17 cellular contexts compared by ENCODE assay signal in genomic region chr6:8029243-8029870, GRCh38. TPM values are rescaled to one million over a fixed set of nuclear protein-coding genes. Genes with fewer than 3 reads are reported as not detected.
A peak's percentile ranks its signal among the peaks of the same experiment; 100 is the strongest.
DNase-seq lines count a peak whose midpoint lies in the region; ATAC-seq and TF ChIP-seq lines count a peak whose summit lies in the region.
"Had no signal": no experiment of that assay in that cellular context is flagged by ENCODE, and none has a peak within 500 bp of the region (broad histone marks: within the 10 kb centered on the region; RNA-seq: fewer than 3 reads in every experiment).

No MANE protein-coding gene starts in this region.

- intact Hi-C loops in Right ventricle myocardium superior (cut with DNase I), result no loop called here
- intact Hi-C loops in Calu3 (cut with micrococcal nuclease; ENCODE audit: unreplicated experiment), result no loop called here
- intact Hi-C loops in activated CD4-positive, alpha-beta T cell treated with anti-CD3 and anti-CD28 coated beads, Interleukin-2, amount 10 ng/mL, durations not matched to agents 24 days and 14 days (cut with micrococcal nuclease), result no loop called here

- no TSS peak for BruUV-seq in Calu3 (replicated peaks; lab: Mats Ljungman, UMichigan)

- peaks cover 3% of the 10 kb centered on the region for H3K9me3 Mint-ChIP-seq in stimulated activated effector memory CD8-positive, alpha-beta T cell treated with anti-CD3 and anti-CD28 coated beads, Interleukin-12 subunit alpha, Interleukin-12 subunit beta, amount 100 ng/mL, for 72 hours
- H3K9me3 Mint-ChIP-seq in Calu3 (ENCODE audit: low read depth, unreplicated experiment), result no peaks in the 10 kb centered on the region
- H3K9me3 Mint-ChIP-seq in activated CD4-positive, alpha-beta T cell treated with anti-CD3 and anti-CD28 coated beads, Interleukin-2, amount 10 ng/mL, durations not matched to agents 24 days and 14 days, result peaks cover 10% of the 10 kb centered on the region
- H3K9me3 Mint-ChIP-seq: natural killer cell had no signal

- peak overlapping the region; percentile 52 for H3K27ac Mint-ChIP-seq in stimulated activated effector memory CD8-positive, alpha-beta T cell treated with anti-CD3 and anti-CD28 coated beads, Interleukin-12 subunit alpha, Interleukin-12 subunit beta, amount 100 ng/mL, for 72 hours
- H3K27ac Mint-ChIP-seq in Calu3 (ENCODE audit: unreplicated experiment), result no peak overlapping the region
- H3K27ac Mint-ChIP-seq in activated CD4-positive, alpha-beta T cell treated with anti-CD3 and anti-CD28 coated beads, Interleukin-2, amount 10 ng/mL, durations not matched to agents 24 days and 14 days, result no peak overlapping the region
- H3K27ac Mint-ChIP-seq: dendritic cell treated with granulocyte-macrophage colony-stimulating factor and Interleukin-4, amounts not matched to agents 40 ng/mL and 50 ng/mL, for 4 days; natural killer cell; type B pancreatic cell had no signal

- CTCF ChIA-PET in Calu3 (lab: Charles Lee), result no interaction called here

- DNase-seq in NCI-H524 (lab: John Stamatoyannopoulos, UW), result peak; percentile 4 to 40
- no peak for DNase-seq in NCI-H524 treated with DMSO at 0.1 percent for 48 hours (lab: John Stamatoyannopoulos, UW)
- DNase-seq in NCI-H82 treated with DMSO at 0.1 percent for 48 hours (lab: John Stamatoyannopoulos, UW; ENCODE audit: unreplicated experiment), result peak; percentile 50
- no peak for DNase-seq in Right ventricle myocardium superior
- DNase-seq in stimulated activated effector memory CD8-positive, alpha-beta T cell treated with anti-CD3 and anti-CD28 coated beads, Interleukin-12 subunit alpha, Interleukin-12 subunit beta, amount 100 ng/mL, for 72 hours (ENCODE audit: low spot score in 2 of 2), result no peak
- DNase-seq in Calu3, result no peak
- no peak for DNase-seq in stimulated activated naive CD4-positive, alpha-beta T cell treated with Interleukin-2 at 50 U/mL for 16 hours (lab: John Stamatoyannopoulos, UW)
- no peak for DNase-seq in activated CD4-positive, alpha-beta T cell treated with anti-CD3 and anti-CD28 coated beads, Interleukin-2, amount 10 ng/mL, durations not matched to agents 24 days and 14 days
- DNase-seq: activated T-cell treated with anti-CD3 and anti-CD28 coated beads for 4 hours; adrenal gland; DMS153; H7; natural killer cell; NK-92 treated with Interleukin-12 subunit alpha and Interleukin-12 subunit beta, amount 100 ng/mL, for 24 hours had no signal

- ATAC-seq in Right ventricle myocardium superior (ENCODE audit: poor library complexity), result peak; percentile 34
- ATAC-seq in stimulated activated effector memory CD8-positive, alpha-beta T cell treated with anti-CD3 and anti-CD28 coated beads, Interleukin-12 subunit alpha, Interleukin-12 subunit beta, amount 100 ng/mL, for 72 hours, result no peak
- ATAC-seq: A549, natural killer cell had no signal

- no peak for TF ChIP-seq CTCF in Calu3 (IDR thresholded peaks at IDR 0.05; ENCODE audit: unreplicated experiment)

- peaks cover 30% of the 10 kb centered on the region for H3K36me3 Mint-ChIP-seq in stimulated activated effector memory CD8-positive, alpha-beta T cell treated with anti-CD3 and anti-CD28 coated beads, Interleukin-12 subunit alpha, Interleukin-12 subunit beta, amount 100 ng/mL, for 72 hours
- no peaks in the 10 kb centered on the region for H3K36me3 Mint-ChIP-seq in Calu3 (ENCODE audit: insufficient read depth, unreplicated experiment)
- peaks cover 23% of the 10 kb centered on the region for H3K36me3 Mint-ChIP-seq in activated CD4-positive, alpha-beta T cell treated with anti-CD3 and anti-CD28 coated beads, Interleukin-2, amount 10 ng/mL, durations not matched to agents 24 days and 14 days (ENCODE audit: low read depth)
- H3K36me3 Mint-ChIP-seq: natural killer cell had no signal

- no peaks in the 10 kb centered on the region for H3K27me3 Mint-ChIP-seq in Calu3 (ENCODE audit: unreplicated experiment)
- no peaks in the 10 kb centered on the region for H3K27me3 Mint-ChIP-seq in activated CD4-positive, alpha-beta T cell treated with anti-CD3 and anti-CD28 coated beads, Interleukin-2, amount 10 ng/mL, durations not matched to agents 24 days and 14 days
- H3K27me3 Mint-ChIP-seq: dendritic cell treated with granulocyte-macrophage colony-stimulating factor and Interleukin-4, amounts not matched to agents 40 ng/mL and 50 ng/mL, for 4 days; type B pancreatic cell had no signal

- H3K4me1 Mint-ChIP-seq in stimulated activated effector memory CD8-positive, alpha-beta T cell treated with anti-CD3 and anti-CD28 coated beads, Interleukin-12 subunit alpha, Interleukin-12 subunit beta, amount 100 ng/mL, for 72 hours, result peaks cover 16% of the 10 kb centered on the region
- H3K4me1 Mint-ChIP-seq in Calu3 (ENCODE audit: low read depth, unreplicated experiment), result no peaks in the 10 kb centered on the region
- H3K4me1 Mint-ChIP-seq in activated CD4-positive, alpha-beta T cell treated with anti-CD3 and anti-CD28 coated beads, Interleukin-2, amount 10 ng/mL, durations not matched to agents 24 days and 14 days, result peaks cover 12% of the 10 kb centered on the region

- H3K4me3 Mint-ChIP-seq in stimulated activated effector memory CD8-positive, alpha-beta T cell treated with anti-CD3 and anti-CD28 coated beads, Interleukin-12 subunit alpha, Interleukin-12 subunit beta, amount 100 ng/mL, for 72 hours, result no peak overlapping the region
- no peak overlapping the region for H3K4me3 Mint-ChIP-seq in Calu3 (ENCODE audit: low read depth, unreplicated experiment)
- H3K4me3 Mint-ChIP-seq in activated CD4-positive, alpha-beta T cell treated with anti-CD3 and anti-CD28 coated beads, Interleukin-2, amount 10 ng/mL, durations not matched to agents 24 days and 14 days, result no peak overlapping the region
- H3K4me3 Mint-ChIP-seq: dendritic cell treated with granulocyte-macrophage colony-stimulating factor and Interleukin-4, amounts not matched to agents 40 ng/mL and 50 ng/mL, for 4 days; natural killer cell; type B pancreatic cell had no signal

RNA-seq across cellular contexts. Expression of gene BLOC1S5, which starts 34.8 kb away (rescaled TPM):
- total RNA-seq in Right ventricle myocardium superior (9.9 TPM), Calu3 (2022) (8.0 and 10.5 TPM in 2 replicates)
- total RNA-seq in activated CD4-positive, alpha-beta T cell treated with anti-CD3 and anti-CD28 coated beads, Interleukin-2, amount 10 ng/mL, durations not matched to agents 24 days and 14 days, result 15.7 and 19.6 TPM in 2 replicates

Comparison
In these comparisons a context has a peak if more than half of its experiments do, and no peak if none do; other contexts are left out.
1. DNase-seq: peak in NCI-H524 (2 of 2) and NCI-H82 treated with DMSO at 0.1 percent for 48 hours (single experiment); none in NCI-H524 treated with DMSO at 0.1 percent for 48 hours (single experiment), Right ventricle myocardium superior (single experiment), stimulated activated effector memory CD8-positive, alpha-beta T cell treated with anti-CD3 and anti-CD28 coated beads, Interleukin-12 subunit alpha, Interleukin-12 subunit beta, amount 100 ng/mL, for 72 hours (0 of 2), Calu3 (single experiment), stimulated activated naive CD4-positive, alpha-beta T cell treated with Interleukin-2 at 50 U/mL for 16 hours (single experiment) and activated CD4-positive, alpha-beta T cell treated with anti-CD3 and anti-CD28 coated beads, Interleukin-2, amount 10 ng/mL, durations not matched to agents 24 days and 14 days (single experiment).